Comparison of ENCODE assay signal across 9 cellular contexts in the genomic region with DNA sequence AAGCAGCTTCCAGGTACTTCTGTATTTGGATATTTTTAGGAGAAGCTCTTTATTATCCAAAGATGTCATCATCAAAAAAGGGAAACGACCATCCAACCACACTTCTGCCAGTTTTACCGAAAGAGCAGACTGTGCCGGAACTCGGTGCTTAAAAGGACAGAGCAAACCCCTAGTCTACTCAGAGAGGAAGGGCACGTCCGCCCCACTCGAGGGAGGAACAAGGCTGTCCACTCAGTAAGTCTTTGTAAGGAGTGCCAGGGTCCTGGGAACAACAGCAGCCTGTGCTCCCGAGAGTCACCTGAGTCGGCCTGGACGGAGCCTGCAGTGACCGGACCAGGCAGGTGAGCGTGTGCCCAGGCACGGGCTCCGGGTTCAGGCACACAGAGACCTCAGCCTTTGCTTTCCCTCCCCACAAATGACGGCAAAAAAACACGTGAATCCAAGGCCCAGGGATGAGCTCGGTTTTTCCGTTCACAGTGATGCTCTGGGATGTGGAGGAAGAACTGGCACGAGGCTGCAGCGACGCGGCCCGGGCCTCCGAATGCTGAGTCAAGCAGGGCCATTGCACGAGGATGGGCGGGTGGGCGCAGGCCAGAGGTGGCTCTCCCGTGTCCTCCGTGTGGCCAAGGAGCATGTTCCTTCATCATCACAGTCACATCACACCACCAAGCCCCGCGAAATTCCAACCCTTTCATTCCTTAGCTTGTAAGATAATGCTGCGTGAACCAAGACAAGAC. TPM values are rescaled to one million over a fixed set of nuclear protein-coding genes. Genes with fewer than 3 reads are reported as not detected.
A peak's percentile ranks its signal among the peaks of the same experiment; 100 is the strongest.
DNase-seq lines count a peak whose midpoint lies in the region; ATAC-seq and TF ChIP-seq lines count a peak whose summit lies in the region.
"Had no signal": no experiment of that assay in that cellular context is flagged by ENCODE, and none has a peak within 500 bp of the region (broad histone marks: within the 10 kb centered on the region; RNA-seq: fewer than 3 reads in every experiment).

No MANE protein-coding gene starts in this region.

- POLR2A ChIA-PET in MCF 10A (lab: Yijun Ruan, JAX): interaction anchor here (1.0 to 5.4 kb wide), 13 partner anchors 14 to 313 kb away, joined by 3 to 100 read pairs (median 11); partner anchors contain the start of genes GID8, MRGBP, RPS21 and SLCO4A1

- no peaks in the 10 kb centered on the region for H3K27me3 ChIP-seq in mammary epithelial cell (ENCODE audit: insufficient read depth, low read length)
- peaks cover 0 to 7% of the 10 kb centered on the region in 2 donors for H3K27me3 ChIP-seq in breast epithelium
- no peaks in the 10 kb centered on the region for H3K27me3 ChIP-seq in mucosa of rectum (ENCODE audit: control insufficient read depth in 2 of 2, insufficient read depth in 2 of 2, low read length in 2 of 2)
- no peaks in the 10 kb centered on the region for H3K27me3 ChIP-seq in upper lobe of right lung
- no peaks in the 10 kb centered on the region for H3K27me3 ChIP-seq in endodermal cell (ENCODE audit: control insufficient read depth, insufficient read depth, low read length, poor library complexity, severe bottlenecking)

- no peak overlapping the region for H2AFZ ChIP-seq in mammary epithelial cell (ENCODE audit: low read depth, low read length)

- no peak overlapping the region for H3K9ac ChIP-seq in mammary epithelial cell (ENCODE audit: insufficient read depth, low read length)
- H3K9ac ChIP-seq in mucosa of rectum (ENCODE audit: low read depth in 1 of 2, low read length in 2 of 2): peak overlapping the region; percentile 74 to 81
- H3K9ac ChIP-seq in endodermal cell (ENCODE audit: extremely low read depth, low read length, poor library complexity, severe bottlenecking): no peak overlapping the region

- H3K4me3 Mint-ChIP-seq in MCF 10A (ENCODE audit: unreplicated experiment): no peak overlapping the region
- no peak overlapping the region for H3K4me3 Mint-ChIP-seq in endodermal cell

- intact Hi-C loops in MCF 10A (cut with micrococcal nuclease) (loop anchor here (5.0 kb wide), 1 partner anchor 323 kb away; the partner anchor contains the start of gene ADRM1), mammary epithelial cell (cut with micrococcal nuclease) (no loop called here), breast epithelium (cut with DNase I; ENCODE audit: low total_unique reads) (no loop called here), upper lobe of right lung (cut with DNase I) (no loop called here)

- ATAC-seq in upper lobe of right lung: peak; percentile 10

- WGBS in mammary epithelial cell (ENCODE audit: low coverage, missing lambda C conversion rate): 92% methylated on average over 24 of the region's 32 CpGs
- WGBS in endodermal cell (ENCODE audit: insufficient coverage in 1 of 2, insufficient read length in 1 of 2), 2 experiments: 93 to 98% methylated on average over 18 to 32 of the region's 32 CpGs

- H3K27me3 Mint-ChIP-seq in MCF 10A (ENCODE audit: insufficient read depth, unreplicated experiment): no peaks in the 10 kb centered on the region
- no peaks in the 10 kb centered on the region for H3K27me3 Mint-ChIP-seq in endodermal cell (ENCODE audit: insufficient read depth)

- H3K4me1 Mint-ChIP-seq in MCF 10A (ENCODE audit: insufficient read depth, unreplicated experiment) (peaks cover 19% of the 10 kb centered on the region), endodermal cell (peaks cover 17% of the 10 kb centered on the region)

- BruUV-seq in MCF 10A (replicated peaks; lab: Mats Ljungman, UMichigan) (no TSS peak), mammary epithelial cell (replicated peaks; lab: Mats Ljungman, UMichigan) (no TSS peak)

- H4K20me1 ChIP-seq in mammary epithelial cell (ENCODE audit: insufficient read depth, low read length): no peaks in the 10 kb centered on the region

- no peaks in the 10 kb centered on the region for H3K79me2 ChIP-seq in mammary epithelial cell (ENCODE audit: insufficient read depth, low read length)

- H3K4me1 ChIP-seq in mammary epithelial cell (ENCODE audit: insufficient read depth, low read length) (peaks cover 22% of the 10 kb centered on the region), breast epithelium (peaks cover 12 to 20% of the 10 kb centered on the region in 2 donors), mucosa of rectum (ENCODE audit: control insufficient read depth in 2 of 2, insufficient read depth in 2 of 2, low read length in 2 of 2) (peaks cover 22 to 34% of the 10 kb centered on the region in 2 donors), upper lobe of right lung (peaks cover 35% of the 10 kb centered on the region), endodermal cell (ENCODE audit: control insufficient read depth, insufficient read depth, low read length) (peaks cover 8% of the 10 kb centered on the region)

- no peak overlapping the region for H3K4me3 ChIP-seq in mammary epithelial cell (replicated peaks in 1 of 3; ENCODE audit: insufficient read depth in 1 of 3, low read depth in 2 of 3, low read length in 3 of 3)
- H3K4me3 ChIP-seq in breast epithelium: no peak overlapping the region
- H3K4me3 ChIP-seq in mucosa of rectum (ENCODE audit: low read length in 2 of 2): no peak overlapping the region
- no peak overlapping the region for H3K4me3 ChIP-seq in upper lobe of right lung
- no peak overlapping the region for H3K4me3 ChIP-seq in endodermal cell (ENCODE audit: low read length)

- H3K27ac ChIP-seq in mammary epithelial cell (ENCODE audit: insufficient read depth, low read depth, low read length) (no peak overlapping the region), breast epithelium (peak overlapping the region; percentile 95 to 98), mucosa of rectum (ENCODE audit: low read depth in 2 of 2, low read length in 2 of 2) (peak overlapping the region; percentile 98 to 99), upper lobe of right lung (peak overlapping the region; percentile 89), endodermal cell (ENCODE audit: low read depth, low read length) (no peak overlapping the region)

- no peak for TF ChIP-seq CTCF in MCF 10A (IDR thresholded peaks at IDR 0.05; ENCODE audit: unreplicated experiment)
- TF ChIP-seq CTCF in mammary epithelial cell (conservative IDR thresholded peaks at IDR 0.05 in 1 of 2, IDR thresholded peaks at IDR 0.05 in 1 of 2; ENCODE audit: extremely low read depth in 1 of 2, insufficient read depth in 1 of 2, low read depth in 1 of 2, low read length in 2 of 2): no peak
- no peak for TF ChIP-seq CTCF in breast epithelium (IDR thresholded peaks at IDR 0.05)
- no peak for TF ChIP-seq CTCF in upper lobe of right lung (IDR thresholded peaks at IDR 0.05)
- TF ChIP-seq CTCF in endodermal cell (conservative IDR thresholded peaks at IDR 0.05): no peak

- peak overlapping the region; percentile 93 for H3K27ac Mint-ChIP-seq in MCF 10A (ENCODE audit: low read depth, unreplicated experiment)
- H3K27ac Mint-ChIP-seq in endodermal cell: no peak overlapping the region

- no peak for DNase-seq in MCF 10A (ENCODE audit: unreplicated experiment)
- DNase-seq in mammary epithelial cell: no peak
- peak in 1 of 2 donors; percentile 49 for DNase-seq in breast epithelium (ENCODE audit: low spot score in 2 of 2)
- no peak for DNase-seq in upper lobe of right lung
- no peak for DNase-seq in RPMI8226
- DNase-seq in endodermal cell: no peak
- DNase-seq in NCI-H2081 (lab: John Stamatoyannopoulos, UW): no peak
- DNase-seq: NCI-H226 had no signal

- H3K9me3 Mint-ChIP-seq in MCF 10A (ENCODE audit: unreplicated experiment): no peaks in the 10 kb centered on the region
- H3K9me3 Mint-ChIP-seq in endodermal cell: no peaks in the 10 kb centered on the region

- H3K36me3 Mint-ChIP-seq in MCF 10A (ENCODE audit: insufficient read depth, unreplicated experiment) (no peaks in the 10 kb centered on the region), endodermal cell (ENCODE audit: low read depth) (no peaks in the 10 kb centered on the region)

- H3K36me3 ChIP-seq in mammary epithelial cell (ENCODE audit: insufficient read depth, low read length): no peaks in the 10 kb centered on the region
- H3K36me3 ChIP-seq in breast epithelium: no peaks in the 10 kb centered on the region
- H3K36me3 ChIP-seq in mucosa of rectum (ENCODE audit: control insufficient read depth in 2 of 2, insufficient read depth in 2 of 2, low read length in 2 of 2): no peaks in the 10 kb centered on the region
- H3K36me3 ChIP-seq in upper lobe of right lung: no peaks in the 10 kb centered on the region
- no peaks in the 10 kb centered on the region for H3K36me3 ChIP-seq in endodermal cell (ENCODE audit: control insufficient read depth, insufficient read depth, low read length)

- TF ChIP-seq POLR2A in breast epithelium (IDR thresholded peaks at IDR 0.05): no peak

- CTCF ChIA-PET in MCF 10A (lab: Yijun Ruan, JAX) (interaction anchor here (0.6 to 2.4 kb wide), 7 partner anchors 8 to 487 kb away, joined by 3 to 10 read pairs (median 4); no protein-coding TSS in a partner anchor), mammary epithelial cell (lab: Charles Lee; ENCODE audit: low non-redundant PET) (no interaction called here)

- H3K9me3 ChIP-seq in mammary epithelial cell (replicated peaks; ENCODE audit: insufficient read depth, low read length): no peaks in the 10 kb centered on the region
- no peaks in the 10 kb centered on the region for H3K9me3 ChIP-seq in breast epithelium
- no peaks in the 10 kb centered on the region for H3K9me3 ChIP-seq in mucosa of rectum (ENCODE audit: control insufficient read depth in 2 of 2, low read length in 2 of 2)
- no peaks in the 10 kb centered on the region for H3K9me3 ChIP-seq in upper lobe of right lung
- H3K9me3 ChIP-seq in endodermal cell (ENCODE audit: control insufficient read depth, low read length): no peaks in the 10 kb centered on the region

- in situ Hi-C loops in mammary epithelial cell (cut with MboI; ENCODE audit: low sequenced_read_pairs in 2 of 2): loop anchor here in 1 of 2 donors (25.0 kb wide), 1 partner anchor 238 kb away; the partner anchor contains the start of gene RPS21

- dilution Hi-C loops in mammary epithelial cell (cut with HindIII; ENCODE audit: low sequenced_read_pairs): loop anchor here (5.0 kb wide), 1 partner anchor 348 kb away; no protein-coding TSS in a partner anchor

- no peak overlapping the region for H3K4me2 ChIP-seq in mammary epithelial cell (ENCODE audit: insufficient read depth, low read depth, low read length)

RNA-seq across cellular contexts. Expression of gene SLCO4A1, which starts 17.4 kb away (rescaled TPM):
- total RNA-seq in MCF 10A (2022) (23.8 and 27.0 TPM in 2 replicates), mammary epithelial cell (under 1 TPM; 0.17 to 0.33 TPM), breast epithelium (10 to 100 TPM in 2 of 3 donors, 1 to 10 TPM in 1; 8.8 to 26.5 (median 15.4) TPM), upper lobe of right lung (63.3 TPM), endodermal cell (1 to 10 TPM; 2.9 to 5.0 TPM)
- 0.99 TPM for polyA plus RNA-seq in mammary epithelial cell
- polyA minus RNA-seq in mammary epithelial cell: 1.3 TPM
- 2.0 TPM for polyA plus RNA-seq in endodermal cell (2013, experiment 1 of 2)
- polyA plus RNA-seq in endodermal cell (2013, experiment 2 of 2): 1.7 TPM

Comparison
In these comparisons a context has a peak if more than half of its experiments do, and no peak if none do; other contexts are left out.
1. H3K27ac ChIP-seq: peak in breast epithelium (2 of 2), mucosa of rectum (2 of 2) and upper lobe of right lung (single experiment); none in mammary epithelial cell (single experiment) and endodermal cell (single experiment).
2. H3K9ac ChIP-seq: peak in mucosa of rectum (2 of 2); none in mammary epithelial cell (single experiment) and endodermal cell (single experiment).